In genomic region chr18:54284967-54285785, GRCh38 we compare ENCODE assay signal across 8 cellular contexts. TPM values are rescaled to one million over a fixed set of nuclear protein-coding genes. Genes with fewer than 3 reads are reported as not detected.
DNase-seq lines count a peak whose midpoint lies in the region; ATAC-seq lines count a peak whose summit lies in the region.

No MANE protein-coding gene starts in this region.

- H3K9me3 Mint-ChIP-seq in CD4-positive, CD25-positive, alpha-beta regulatory T cell, result peaks cover 0 to 4% (median 0%) of the 10 kb centered on the region in 7 donors
- H3K9me3 Mint-ChIP-seq in activated T-cell treated with anti-CD3 and anti-CD28 coated beads, Interleukin-2, amount 50 U/mL, for 4 hours, result no peaks in the 10 kb centered on the region

- peak overlapping the region; percentile 21 to 83 (median 79) for H3K27ac Mint-ChIP-seq in CD4-positive, CD25-positive, alpha-beta regulatory T cell

- no peaks in the 10 kb centered on the region for H3K9me3 ChIP-seq in CD4-positive, CD25-positive, alpha-beta regulatory T cell (ENCODE audit: control insufficient read depth in 2 of 2, low read length in 2 of 2)

- peak overlapping the region; percentile 63 for H3K27ac ChIP-seq in CD4-positive, CD25-positive, alpha-beta regulatory T cell (ENCODE audit: insufficient read depth, low read length, poor library complexity, severe bottlenecking)

- peak overlapping the region; percentile 3 to 83 (median 17) for H3K4me3 Mint-ChIP-seq in CD4-positive, CD25-positive, alpha-beta regulatory T cell
- no peak overlapping the region for H3K4me3 Mint-ChIP-seq in activated T-cell treated with anti-CD3 and anti-CD28 coated beads, Interleukin-2, amount 50 U/mL, for 4 hours

- H3K4me1 Mint-ChIP-seq in CD4-positive, CD25-positive, alpha-beta regulatory T cell, result peaks cover 20 to 40% (median 22%) of the 10 kb centered on the region in 4 donors
- H3K4me1 Mint-ChIP-seq in activated T-cell treated with anti-CD3 and anti-CD28 coated beads, Interleukin-2, amount 50 U/mL, for 4 hours (ENCODE audit: low read depth), result peaks cover 18% of the 10 kb centered on the region

- no peaks in the 10 kb centered on the region for H3K27me3 ChIP-seq in CD4-positive, CD25-positive, alpha-beta regulatory T cell (ENCODE audit: control insufficient read depth, insufficient read depth, low read length)

- peak overlapping the region; percentile 17 for H3K4me3 ChIP-seq in CD4-positive, CD25-positive, alpha-beta regulatory T cell (ENCODE audit: low read depth, low read length)

- ATAC-seq in CD4-positive, CD25-positive, alpha-beta regulatory T cell (ENCODE audit: low read depth in 2 of 2), result peak; percentile 94 to 97
- ATAC-seq in GM19455 (IDR thresholded peaks at IDR 0.05; ENCODE audit: unreplicated experiment), result peak; percentile 100
- peak; percentile 100 for ATAC-seq in HG03442 (IDR thresholded peaks at IDR 0.05; ENCODE audit: unreplicated experiment)
- peak; percentile 97 to 98 for ATAC-seq in activated T-cell treated with anti-CD3 and anti-CD28 coated beads, Interleukin-2, amount 50 U/mL, for 4 hours
- no peak for ATAC-seq in left lobe of liver

- peaks cover 10% of the 10 kb centered on the region for H3K4me1 ChIP-seq in CD4-positive, CD25-positive, alpha-beta regulatory T cell (ENCODE audit: control insufficient read depth, insufficient read depth, low read length, poor library complexity, severe bottlenecking)

- peak; percentile 19 to 87 (median 35) for DNase-seq in CD4-positive, CD25-positive, alpha-beta regulatory T cell
- peak; percentile 11 for DNase-seq in activated T-cell treated with anti-CD3 and anti-CD28 coated beads, Interleukin-2, amount 50 U/mL, for 4 hours
- DNase-seq in kidney glomerular epithelial cell (lab: John Stamatoyannopoulos, UW), result peak; percentile 61
- DNase-seq in NCI-H128 (lab: John Stamatoyannopoulos, UW; ENCODE audit: unreplicated experiment), result no peak
- no peak for DNase-seq in left lobe of liver (ENCODE audit: low spot score)
- DNase-seq in 8988T, result no peak

- no peaks in the 10 kb centered on the region for H3K27me3 Mint-ChIP-seq in CD4-positive, CD25-positive, alpha-beta regulatory T cell
- H3K27me3 Mint-ChIP-seq in activated T-cell treated with anti-CD3 and anti-CD28 coated beads, Interleukin-2, amount 50 U/mL, for 4 hours (ENCODE audit: low read depth), result no peaks in the 10 kb centered on the region

- peaks cover 47% of the 10 kb centered on the region for H3K36me3 Mint-ChIP-seq in CD4-positive, CD25-positive, alpha-beta regulatory T cell
- H3K36me3 Mint-ChIP-seq in activated T-cell treated with anti-CD3 and anti-CD28 coated beads, Interleukin-2, amount 50 U/mL, for 4 hours (ENCODE audit: insufficient read depth), result peaks cover 53% of the 10 kb centered on the region

- H3K36me3 ChIP-seq in CD4-positive, CD25-positive, alpha-beta regulatory T cell (ENCODE audit: control insufficient read depth, insufficient read depth, low read length), result peaks cover 26% of the 10 kb centered on the region

RNA-seq across cellular contexts. Expression of gene POLI, which starts 15.9 kb away (rescaled TPM):
- 16.6 TPM for total RNA-seq in CD4-positive, CD25-positive, alpha-beta regulatory T cell
- 1 to 10 TPM; 4.1 to 8.4 (median 6.1) TPM for polyA plus RNA-seq in CD4-positive, CD25-positive, alpha-beta regulatory T cell
- 10 to 100 TPM in 1 of 3 donors, 1 to 10 TPM in 2; 9.0 to 10.2 (median 9.5) TPM for total RNA-seq in activated T-cell treated with anti-CD3 and anti-CD28 coated beads, Interleukin-2, amount 50 U/mL, for 4 hours
- 12.8 TPM for total RNA-seq in left lobe of liver

Comparison
In these comparisons a context has a peak if more than half of its experiments do, and no peak if none do; other contexts are left out.
1. DNase-seq: peak in CD4-positive, CD25-positive, alpha-beta regulatory T cell (3 of 3), activated T-cell treated with anti-CD3 and anti-CD28 coated beads, Interleukin-2, amount 50 U/mL, for 4 hours (single experiment) and kidney glomerular epithelial cell (single experiment); none in NCI-H128 (single experiment), left lobe of liver (single experiment) and 8988T (single experiment).